Comparison of ENCODE assay signal across 1 cellular context in the genomic region with DNA sequence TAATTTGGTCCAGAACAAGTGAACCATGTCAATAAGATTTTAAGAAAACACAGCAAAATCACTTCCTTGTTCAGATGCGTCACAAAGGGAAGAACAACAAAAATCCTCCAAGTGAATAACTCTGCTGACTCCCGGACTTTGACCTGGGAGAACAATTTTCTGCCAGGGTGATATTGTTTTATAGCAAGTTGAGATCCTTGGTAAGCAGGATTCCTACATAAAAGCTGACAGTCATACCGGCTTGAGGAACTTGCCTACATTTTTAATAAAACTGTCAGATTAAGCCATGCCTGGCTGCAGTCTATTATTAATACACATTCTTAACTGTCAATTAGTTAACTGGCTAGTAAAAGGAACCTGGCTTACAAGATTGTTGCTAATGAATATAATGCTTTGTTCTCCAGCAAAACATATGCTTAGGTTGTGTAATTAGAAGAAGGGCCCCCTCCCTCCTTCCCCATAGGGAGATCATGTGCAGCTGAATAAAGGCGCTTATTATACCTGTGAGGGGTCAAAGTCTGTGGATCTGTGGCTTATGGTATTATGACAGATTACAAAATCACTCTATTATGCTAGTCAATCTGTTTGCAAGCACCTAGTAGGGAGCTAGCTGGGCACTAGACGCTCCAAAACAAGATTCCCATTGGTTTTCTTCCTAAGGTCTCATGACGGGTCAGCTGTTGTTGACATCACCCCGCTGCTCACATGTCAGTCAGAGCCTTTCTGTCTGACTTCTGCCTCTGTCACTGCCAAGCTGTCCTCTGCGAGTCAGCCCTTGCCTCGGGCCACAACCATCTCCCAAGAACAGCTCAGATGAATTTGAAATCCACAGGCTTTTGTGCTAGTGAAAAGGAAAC.
TF ChIP-seq lines count a peak whose summit lies in the region.

No MANE protein-coding gene starts in this region.

TF ChIP-seq in IMR-90, 13 proteins besides CTCF, POLR2A, EP300 and RAD21 (continued from another document):
- TF ChIP-seq NFE2L2 (IDR thresholded peaks at IDR 0.05; ENCODE audit: low read depth, low read length), result no peak
